ENCODE assay signal across 13 cellular contexts in genomic region chr11:67278939-67279588, GRCh38. TPM values are rescaled to one million over a fixed set of nuclear protein-coding genes. Genes with fewer than 3 reads are reported as not detected.
DNase-seq lines count a peak whose midpoint lies in the region; ATAC-seq, FAIRE-seq and TF ChIP-seq lines count a peak whose summit lies in the region.
"Had no signal": no experiment of that assay in that cellular context is flagged by ENCODE, and none has a peak within 500 bp of the region (broad histone marks: within the 10 kb centered on the region; RNA-seq: fewer than 3 reads in every experiment).

No MANE protein-coding gene starts in this region.

- H3K27ac ChIP-seq in kidney (ENCODE audit: low read depth in 2 of 2, low read length in 2 of 2) (no peak overlapping the region), stomach smooth muscle (ENCODE audit: low read length) (peak overlapping the region; percentile 71)

- intact Hi-C loops in kidney (cut with DNase I) = no loop called here

- POLR2A ChIA-PET in activated CD8-positive, alpha-beta T cell treated with anti-CD3 and anti-CD28 coated beads, Interleukin-2, amount 10 ng/mL, durations not matched to agents 7 days and 5 days (lab: Charles Lee) = interaction anchor here (0.6 to 5.3 kb wide), 7 partner anchors 9 to 398 kb away, joined by 3 to 94 read pairs (median 4); partner anchors contain the start of genes ANKRD13D and SSH3

- peak overlapping the region; percentile 54 to 97 for H3K4me3 Mint-ChIP-seq in activated T-cell treated with anti-CD3 and anti-CD28 coated beads, Interleukin-2, amount 50 U/mL, for 72 hours
- H3K4me3 Mint-ChIP-seq in activated CD8-positive, alpha-beta T cell treated with anti-CD3 and anti-CD28 coated beads, Interleukin-2, amount 10 ng/mL, durations not matched to agents 7 days and 5 days = peak overlapping the region; percentile 81
- H3K4me3 Mint-ChIP-seq: brain had no signal

- peaks cover 65% of the 10 kb centered on the region for H3K4me1 Mint-ChIP-seq in activated T-cell treated with anti-CD3 and anti-CD28 coated beads, Interleukin-2, amount 50 U/mL, for 72 hours (ENCODE audit: low read depth)
- H3K4me1 Mint-ChIP-seq in activated CD8-positive, alpha-beta T cell treated with anti-CD3 and anti-CD28 coated beads, Interleukin-2, amount 10 ng/mL, durations not matched to agents 7 days and 5 days (ENCODE audit: low read depth) = peaks cover 75% of the 10 kb centered on the region

- H3K27me3 ChIP-seq in stomach smooth muscle (ENCODE audit: control insufficient read depth in 1 of 2, insufficient read depth in 2 of 2, low read length in 2 of 2) = no peaks in the 10 kb centered on the region

- ATAC-seq in activated T-cell treated with anti-CD3 and anti-CD28 coated beads, Interleukin-2, amount 50 U/mL, for 72 hours (replicated peaks in 1 of 2) = no peak
- ATAC-seq in activated CD8-positive, alpha-beta T cell treated with anti-CD3 and anti-CD28 coated beads, Interleukin-2, amount 10 ng/mL, durations not matched to agents 7 days and 5 days = no peak
- ATAC-seq in HG02588 (IDR thresholded peaks at IDR 0.05; ENCODE audit: unreplicated experiment) (no peak), HG03460 (IDR thresholded peaks at IDR 0.05; ENCODE audit: unreplicated experiment) (no peak)
- ATAC-seq: esophagus mucosa had no signal

- H3K27ac Mint-ChIP-seq in activated T-cell treated with anti-CD3 and anti-CD28 coated beads, Interleukin-2, amount 50 U/mL, for 72 hours = peak overlapping the region; percentile 83
- H3K27ac Mint-ChIP-seq in activated CD8-positive, alpha-beta T cell treated with anti-CD3 and anti-CD28 coated beads, Interleukin-2, amount 10 ng/mL, durations not matched to agents 7 days and 5 days = peak overlapping the region; percentile 99

- H3K9me3 Mint-ChIP-seq in activated T-cell treated with anti-CD3 and anti-CD28 coated beads, Interleukin-2, amount 50 U/mL, for 72 hours = no peaks in the 10 kb centered on the region
- no peaks in the 10 kb centered on the region for H3K9me3 Mint-ChIP-seq in activated CD8-positive, alpha-beta T cell treated with anti-CD3 and anti-CD28 coated beads, Interleukin-2, amount 10 ng/mL, durations not matched to agents 7 days and 5 days (ENCODE audit: insufficient read depth)
- H3K9me3 Mint-ChIP-seq: brain had no signal

- H3K36me3 Mint-ChIP-seq in activated T-cell treated with anti-CD3 and anti-CD28 coated beads, Interleukin-2, amount 50 U/mL, for 72 hours (ENCODE audit: insufficient read depth in 2 of 2) = peaks cover 6 to 29% of the 10 kb centered on the region in 2 donors
- H3K36me3 Mint-ChIP-seq in activated CD8-positive, alpha-beta T cell treated with anti-CD3 and anti-CD28 coated beads, Interleukin-2, amount 10 ng/mL, durations not matched to agents 7 days and 5 days (ENCODE audit: low read depth) = peaks cover 91% of the 10 kb centered on the region

- peak in 1 of 2 donors; percentile 0 for DNase-seq in activated T-cell treated with anti-CD3 and anti-CD28 coated beads, Interleukin-2, amount 50 U/mL, for 72 hours
- DNase-seq in activated T-cell treated with anti-CD3 and anti-CD28 coated beads for 4 hours = no peak
- DNase-seq in activated CD8-positive, alpha-beta T cell treated with anti-CD3 and anti-CD28 coated beads, Interleukin-2, amount 10 ng/mL, durations not matched to agents 7 days and 5 days = no peak
- peak; percentile 49 for DNase-seq in kidney
- no peak for DNase-seq in NCI-H774 (lab: John Stamatoyannopoulos, UW)
- DNase-seq: activated CD4-positive, alpha-beta T cell treated with anti-CD3 and anti-CD28 coated beads for 48 hours; GDM1; SHP77 had no signal

- H3K4me3 ChIP-seq in kidney (ENCODE audit: low read length in 2 of 2) (no peak overlapping the region), stomach smooth muscle (ENCODE audit: low read length in 2 of 2) (no peak overlapping the region)

- H3K36me3 ChIP-seq in kidney (ENCODE audit: control insufficient read depth in 1 of 2, insufficient read depth in 2 of 2, low read length in 2 of 2) = peaks cover 20 to 42% of the 10 kb centered on the region in 2 donors
- peaks cover 47 to 48% of the 10 kb centered on the region in 2 donors for H3K36me3 ChIP-seq in stomach smooth muscle (ENCODE audit: control insufficient read depth in 2 of 2, insufficient read depth in 2 of 2, low read length in 2 of 2)

- no peak overlapping the region for H3K9ac ChIP-seq in kidney (ENCODE audit: low read length in 2 of 2)
- H3K9ac ChIP-seq in stomach smooth muscle (ENCODE audit: low read length in 2 of 2) = no peak overlapping the region

- no peak for TF ChIP-seq CTCF in kidney (IDR thresholded peaks at IDR 0.05; ENCODE audit: borderline replicate concordance, extremely low read depth, insufficient read depth)

- H3K4me1 ChIP-seq in kidney (ENCODE audit: control insufficient read depth in 1 of 2, insufficient read depth in 1 of 2, low read depth in 1 of 2, low read length in 2 of 2) (peaks cover 8 to 36% of the 10 kb centered on the region in 2 donors), stomach smooth muscle (ENCODE audit: control insufficient read depth, insufficient read depth, low read length) (peaks cover 57% of the 10 kb centered on the region)

- CTCF ChIA-PET in activated CD8-positive, alpha-beta T cell treated with anti-CD3 and anti-CD28 coated beads, Interleukin-2, amount 10 ng/mL, durations not matched to agents 7 days and 5 days (lab: Charles Lee) = interaction anchor here (0.6 to 1.9 kb wide), 5 partner anchors 8 to 39 kb away, joined by 3 to 9 read pairs (median 3); partner anchors contain the start of gene ANKRD13D

- H3K9me3 ChIP-seq in kidney (ENCODE audit: control insufficient read depth in 1 of 2, low read length in 2 of 2) (no peaks in the 10 kb centered on the region), stomach smooth muscle (ENCODE audit: control insufficient read depth in 2 of 2, low read length in 2 of 2) (no peaks in the 10 kb centered on the region)

- H3K27me3 Mint-ChIP-seq in activated T-cell treated with anti-CD3 and anti-CD28 coated beads, Interleukin-2, amount 50 U/mL, for 72 hours (ENCODE audit: low read depth) = no peaks in the 10 kb centered on the region
- no peaks in the 10 kb centered on the region for H3K27me3 Mint-ChIP-seq in activated CD8-positive, alpha-beta T cell treated with anti-CD3 and anti-CD28 coated beads, Interleukin-2, amount 10 ng/mL, durations not matched to agents 7 days and 5 days (ENCODE audit: low read depth)
- H3K27me3 Mint-ChIP-seq: brain had no signal

- no peak for FAIRE-seq in kidney (lab: Jason Lieb, UNC)

RNA-seq across cellular contexts. Expression of gene ANKRD13D, which starts 10.0 kb away (rescaled TPM):
- total RNA-seq in activated T-cell treated with anti-CD3 and anti-CD28 coated beads, Interleukin-2, amount 50 U/mL, for 72 hours = 10 to 100 TPM; 78.5 to 90.9 TPM
- total RNA-seq in activated CD8-positive, alpha-beta T cell treated with anti-CD3 and anti-CD28 coated beads, Interleukin-2, amount 10 ng/mL, durations not matched to agents 7 days and 5 days = 100 to 1,000 TPM; 179 to 189 TPM
- 68.3 TPM for total RNA-seq in kidney
- 21.9 TPM for polyA plus RNA-seq in kidney (ENCODE audit: insufficient read depth, low read depth, low replicate concordance)

RNA-seq across cellular contexts. Expression of gene GRK2, which starts 12.8 kb away (rescaled TPM):
- total RNA-seq in activated T-cell treated with anti-CD3 and anti-CD28 coated beads, Interleukin-2, amount 50 U/mL, for 72 hours = 100 to 1,000 TPM; 379 to 422 TPM
- 100 to 1,000 TPM; 338 to 348 TPM for total RNA-seq in activated CD8-positive, alpha-beta T cell treated with anti-CD3 and anti-CD28 coated beads, Interleukin-2, amount 10 ng/mL, durations not matched to agents 7 days and 5 days
- 80.8 TPM for total RNA-seq in kidney
- polyA plus RNA-seq in kidney (ENCODE audit: insufficient read depth, low read depth, low replicate concordance) = 28.2 TPM

RNA-seq across cellular contexts. Expression of gene SSH3, which starts 24.3 kb away (rescaled TPM):
- 10 to 100 TPM; 13.3 to 20.3 TPM for total RNA-seq in activated T-cell treated with anti-CD3 and anti-CD28 coated beads, Interleukin-2, amount 50 U/mL, for 72 hours
- total RNA-seq in activated CD8-positive, alpha-beta T cell treated with anti-CD3 and anti-CD28 coated beads, Interleukin-2, amount 10 ng/mL, durations not matched to agents 7 days and 5 days = 10 to 100 TPM; 12.0 to 13.0 TPM
- total RNA-seq in kidney = 68.9 TPM
- polyA plus RNA-seq in kidney (ENCODE audit: insufficient read depth, low read depth, low replicate concordance) = 25.0 TPM
